Comparison of ENCODE assay signal across 8 cellular contexts in the genomic region with DNA sequence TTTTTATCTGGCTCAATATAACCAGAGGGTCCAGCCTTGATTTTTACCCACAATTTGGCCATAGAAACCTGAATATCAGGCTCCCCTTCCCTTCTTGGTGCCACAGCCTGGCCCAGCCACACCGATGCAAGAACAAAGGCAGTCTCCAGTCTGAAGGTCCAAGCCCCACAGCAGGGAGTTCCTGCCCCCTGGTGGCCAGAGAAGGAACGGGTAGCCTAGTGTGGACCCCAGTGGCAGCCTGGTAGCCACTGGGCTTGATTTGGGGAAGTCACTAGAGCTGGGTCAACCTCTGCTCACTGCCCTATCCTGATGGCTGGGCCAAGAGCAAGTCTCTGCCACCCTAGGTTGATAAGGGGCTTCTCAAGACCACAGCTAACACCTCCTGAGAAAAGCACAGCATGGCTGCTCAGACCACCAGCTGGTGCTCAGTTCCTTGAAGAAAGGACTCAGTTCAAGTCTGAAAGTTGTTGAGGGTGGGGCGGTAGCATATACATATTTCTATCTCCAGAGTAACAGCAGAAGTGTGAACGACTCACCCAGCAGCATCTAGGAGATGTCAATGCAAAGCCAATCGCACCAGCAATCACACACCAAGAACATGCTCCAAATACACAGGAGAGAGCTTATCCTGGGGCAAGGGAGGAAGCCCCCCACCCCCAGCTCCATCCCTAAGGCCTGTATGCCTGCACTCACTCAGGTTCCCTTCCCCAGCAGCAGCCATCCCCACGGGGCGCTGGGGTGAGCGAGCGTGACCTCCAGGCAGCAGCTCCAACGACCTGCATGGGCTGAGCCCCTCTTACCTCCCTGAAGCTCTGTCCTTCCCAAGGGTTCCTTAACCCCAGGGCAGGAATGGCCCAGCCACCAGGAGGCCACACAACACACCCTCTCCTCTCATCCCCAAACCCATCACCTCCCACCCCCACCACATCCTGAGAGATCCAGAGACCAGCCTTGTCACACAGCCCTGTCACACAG. TPM values are rescaled to one million over a fixed set of nuclear protein-coding genes. Genes with fewer than 3 reads are reported as not detected.
DNase-seq lines count a peak whose midpoint lies in the region; ATAC-seq and TF ChIP-seq lines count a peak whose summit lies in the region.

No MANE protein-coding gene starts in this region.

- H3K27ac ChIP-seq in MM.1S (ENCODE audit: low read length) = no peak overlapping the region
- no peak overlapping the region for H3K27ac ChIP-seq in left ventricle myocardium inferior (replicated peaks)

- no peaks in the 10 kb centered on the region for H4K20me1 ChIP-seq in MM.1S (ENCODE audit: insufficient read depth, low read length)

- no peak overlapping the region for H3K4me3 Mint-ChIP-seq in T-helper 17 cell

- H3K27me3 ChIP-seq in MM.1S (replicated peaks; ENCODE audit: insufficient read depth, low read length) (no peaks in the 10 kb centered on the region), left ventricle myocardium inferior (ENCODE audit: low read depth) (no peaks in the 10 kb centered on the region)

- no peaks in the 10 kb centered on the region for H3F3A ChIP-seq in MM.1S (ENCODE audit: insufficient read depth, low read length)

- no peak overlapping the region for H3K9ac ChIP-seq in MM.1S (ENCODE audit: low read length)

- H3K36me3 ChIP-seq in MM.1S (replicated peaks; ENCODE audit: insufficient read depth, low read length) = no peaks in the 10 kb centered on the region
- H3K36me3 ChIP-seq in left ventricle myocardium inferior = no peaks in the 10 kb centered on the region

- H3K9me3 ChIP-seq in MM.1S (replicated peaks; ENCODE audit: insufficient read depth, low read length) (no peaks in the 10 kb centered on the region), T-helper 17 cell (ENCODE audit: control insufficient read depth, low read length, poor library complexity, severe bottlenecking) (no peaks in the 10 kb centered on the region), left ventricle myocardium inferior (replicated peaks) (no peaks in the 10 kb centered on the region)

- H3K27ac Mint-ChIP-seq in T-helper 17 cell = no peak overlapping the region

- H3K79me2 ChIP-seq in MM.1S (ENCODE audit: low read length) = no peaks in the 10 kb centered on the region

- ATAC-seq in GM18909 (IDR thresholded peaks at IDR 0.05; ENCODE audit: poor library complexity, unreplicated experiment) (peak; percentile 70), T-helper 17 cell (peak; percentile 98), GM19452 (IDR thresholded peaks at IDR 0.05; ENCODE audit: unreplicated experiment) (no peak)

- intact Hi-C loops in left ventricle myocardium inferior (cut with micrococcal nuclease) = loop anchor here (10.0 kb wide), 1 partner anchor 84 kb away; a partner anchor contains a TSS

- H3K4me1 ChIP-seq in MM.1S (ENCODE audit: low read length) (no peaks in the 10 kb centered on the region), left ventricle myocardium inferior (peaks cover 7% of the 10 kb centered on the region)

- H3K4me2 ChIP-seq in MM.1S (ENCODE audit: low read depth, low read length) = no peak overlapping the region

- H2AFZ ChIP-seq in MM.1S (ENCODE audit: low read length) = no peak overlapping the region

- peak; percentile 83 for DNase-seq in AG08396 (ENCODE audit: low spot score)
- DNase-seq in MM.1S = peak; percentile 81
- DNase-seq in T-helper 17 cell = peak; percentile 62 to 85 (median 66)
- DNase-seq in amniotic stem cell (lab: John Stamatoyannopoulos, UW) = peak; percentile 58
- DNase-seq in left ventricle myocardium inferior = peak; percentile 89
- DNase-seq in putamen (ENCODE audit: low spot score) = peak; percentile 81

- peaks cover 8% of the 10 kb centered on the region for H3K4me1 Mint-ChIP-seq in T-helper 17 cell

- TF ChIP-seq CTCF in MM.1S (IDR thresholded peaks at IDR 0.05; ENCODE audit: low read length) (peak; percentile 97), left ventricle myocardium inferior (IDR thresholded peaks at IDR 0.05; ENCODE audit: borderline replicate concordance) (peak; percentile 97)

- H3K9me2 ChIP-seq in MM.1S (replicated peaks; ENCODE audit: insufficient read depth, low read length) = no peaks in the 10 kb centered on the region

- no peaks in the 10 kb centered on the region for H3K27me3 Mint-ChIP-seq in T-helper 17 cell

- H3K4me3 ChIP-seq in MM.1S (ENCODE audit: low read length) (no peak overlapping the region), left ventricle myocardium inferior (no peak overlapping the region)

- H3K36me3 Mint-ChIP-seq in T-helper 17 cell (ENCODE audit: low read depth) = no peaks in the 10 kb centered on the region

RNA-seq across cellular contexts. Expression of a gene that starts 7.6 kb away (rescaled TPM):
- 1 to 10 TPM; 1.6 to 3.3 TPM for total RNA-seq in T-helper 17 cell
- total RNA-seq in left ventricle myocardium inferior = 1.5 TPM

RNA-seq across cellular contexts. Expression of a gene that starts 14.6 kb away (rescaled TPM):
- total RNA-seq in T-helper 17 cell (not detected), left ventricle myocardium inferior (0.19 TPM)

RNA-seq across cellular contexts. Expression of a gene that starts 45.0 kb away (rescaled TPM):
- 100 to 1,000 TPM; 148 to 188 TPM for total RNA-seq in T-helper 17 cell
- 47.3 TPM for total RNA-seq in left ventricle myocardium inferior

RNA-seq across cellular contexts. Expression of a gene that starts 46.1 kb away (rescaled TPM):
- total RNA-seq in T-helper 17 cell (under 1 TPM; 0.73 to 0.94 TPM), left ventricle myocardium inferior (24.4 TPM)
